Comparison of ENCODE assay signal across 26 cellular contexts in the genomic region with DNA sequence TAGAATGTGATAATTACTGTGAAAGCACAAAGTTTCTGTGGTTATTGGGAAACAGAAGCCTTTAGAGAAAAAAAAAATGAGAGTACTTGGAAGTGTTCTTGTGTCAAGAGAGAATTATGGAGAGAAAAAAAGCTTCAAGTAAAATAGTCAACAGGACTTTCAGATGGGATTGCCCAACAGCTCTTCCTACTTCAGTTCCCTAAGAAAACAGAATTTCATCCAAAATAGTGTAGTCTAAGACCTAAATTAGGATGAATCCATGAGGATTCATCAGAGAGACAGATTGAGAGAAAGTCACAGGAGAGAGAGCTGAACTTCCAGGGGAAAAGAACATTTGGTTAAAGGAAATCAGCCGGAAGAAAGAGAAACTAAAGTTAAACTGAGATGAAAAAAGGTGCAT. TPM values are rescaled to one million over a fixed set of nuclear protein-coding genes. Genes with fewer than 3 reads are reported as not detected.
DNase-seq lines count a peak whose midpoint lies in the region; ATAC-seq and TF ChIP-seq lines count a peak whose summit lies in the region.
"Had no signal": no experiment of that assay in that cellular context is flagged by ENCODE, and none has a peak within 500 bp of the region (broad histone marks: within the 10 kb centered on the region; RNA-seq: fewer than 3 reads in every experiment).

No MANE protein-coding gene starts in this region.

- H3K4me3 ChIP-seq in thoracic aorta: peak overlapping the region; percentile 40
- H3K4me3 ChIP-seq: A549, ascending aorta, psoas muscle, smooth muscle cell had no signal

- no peak overlapping the region for H3K27ac ChIP-seq in thoracic aorta
- H3K27ac ChIP-seq: A549, ascending aorta, psoas muscle had no signal

- no peaks in the 10 kb centered on the region for H3K9me3 Mint-ChIP-seq in HFFc6
- no peaks in the 10 kb centered on the region for H3K9me3 Mint-ChIP-seq in activated T-helper 17 cell treated with anti-CD3 and anti-CD28 coated beads, Interleukin-2, amount 50 U/mL, for 72 hours
- H3K9me3 Mint-ChIP-seq: activated naive CD4-positive, alpha-beta T cell treated with anti-CD3 and anti-CD28 coated beads, Interleukin-2, amount 10 ng/mL, durations not matched to agents 7 days and 5 days; activated T-cell treated with anti-CD3 and anti-CD28 coated beads, Interleukin-2, amount 50 U/mL, for 24 hours; neural crest cell had no signal

- no peaks in the 10 kb centered on the region for H3K36me3 Mint-ChIP-seq in HFFc6 (ENCODE audit: low read depth)
- no peaks in the 10 kb centered on the region for H3K36me3 Mint-ChIP-seq in activated T-helper 17 cell treated with anti-CD3 and anti-CD28 coated beads, Interleukin-2, amount 50 U/mL, for 72 hours (ENCODE audit: low read depth)
- H3K36me3 Mint-ChIP-seq: activated naive CD4-positive, alpha-beta T cell treated with anti-CD3 and anti-CD28 coated beads, Interleukin-2, amount 10 ng/mL, durations not matched to agents 7 days and 5 days had no signal

- no peaks in the 10 kb centered on the region for H3K9me3 ChIP-seq in thoracic aorta
- H3K9me3 ChIP-seq: A549, ascending aorta, psoas muscle had no signal

- TF ChIP-seq CTCF in HFFc6 (IDR thresholded peaks at IDR 0.05) (no peak), thoracic aorta (IDR thresholded peaks at IDR 0.05) (no peak)

- H3K27me3 ChIP-seq in thoracic aorta (replicated peaks; ENCODE audit: insufficient read depth): no peaks in the 10 kb centered on the region
- H3K27me3 ChIP-seq: ascending aorta had no signal

- peak overlapping the region; percentile 81 for H3K4me3 Mint-ChIP-seq in HFFc6
- H3K4me3 Mint-ChIP-seq in activated T-helper 17 cell treated with anti-CD3 and anti-CD28 coated beads, Interleukin-2, amount 50 U/mL, for 72 hours: no peak overlapping the region
- H3K4me3 Mint-ChIP-seq: activated CD8-positive, alpha-beta T cell treated with anti-CD3 and anti-CD28 coated beads, Interleukin-2, amount 10 ng/mL, durations not matched to agents 7 days and 5 days; activated naive CD4-positive, alpha-beta T cell treated with anti-CD3 and anti-CD28 coated beads, Interleukin-2, amount 10 ng/mL, durations not matched to agents 7 days and 5 days; activated T-cell treated with anti-CD3 and anti-CD28 coated beads, Interleukin-2, amount 50 U/mL, for 24 hours; neural crest cell had no signal

- peaks cover 5 to 13% of the 10 kb centered on the region in 2 donors for H3K4me1 ChIP-seq in thoracic aorta (ENCODE audit: control insufficient read depth in 1 of 2, low read depth in 2 of 2)

- no peak for ATAC-seq in thoracic aorta (ENCODE audit: insufficient number of reproducible peaks, low FRiP score, low read depth)
- no peak for ATAC-seq in activated T-helper 17 cell treated with anti-CD3 and anti-CD28 coated beads, Interleukin-2, amount 50 U/mL, for 72 hours (replicated peaks)
- ATAC-seq: A549; activated CD8-positive, alpha-beta T cell treated with anti-CD3 and anti-CD28 coated beads, Interleukin-2, amount 10 ng/mL, durations not matched to agents 7 days and 5 days; psoas muscle had no signal

- H3K27ac Mint-ChIP-seq in HFFc6: peak overlapping the region; percentile 65; the same call in 1 of the 2 replicates
- no peak overlapping the region for H3K27ac Mint-ChIP-seq in activated T-helper 17 cell treated with anti-CD3 and anti-CD28 coated beads, Interleukin-2, amount 50 U/mL, for 72 hours
- H3K27ac Mint-ChIP-seq: activated CD8-positive, alpha-beta T cell treated with anti-CD3 and anti-CD28 coated beads, Interleukin-2, amount 10 ng/mL, durations not matched to agents 7 days and 5 days; activated naive CD4-positive, alpha-beta T cell treated with anti-CD3 and anti-CD28 coated beads, Interleukin-2, amount 10 ng/mL, durations not matched to agents 7 days and 5 days; activated T-cell treated with anti-CD3 and anti-CD28 coated beads, Interleukin-2, amount 50 U/mL, for 24 hours had no signal

- peaks cover 38% of the 10 kb centered on the region for H3K4me1 Mint-ChIP-seq in HFFc6 (ENCODE audit: low read depth)
- H3K4me1 Mint-ChIP-seq in activated T-helper 17 cell treated with anti-CD3 and anti-CD28 coated beads, Interleukin-2, amount 50 U/mL, for 72 hours: peaks cover 7% of the 10 kb centered on the region

- no peaks in the 10 kb centered on the region; the same call in 1 of the 2 replicates for H3K27me3 Mint-ChIP-seq in HFFc6 (ENCODE audit: insufficient read depth)
- peaks cover 28% of the 10 kb centered on the region for H3K27me3 Mint-ChIP-seq in activated T-helper 17 cell treated with anti-CD3 and anti-CD28 coated beads, Interleukin-2, amount 50 U/mL, for 72 hours

- no peaks in the 10 kb centered on the region for H3K36me3 ChIP-seq in thoracic aorta
- H3K36me3 ChIP-seq: ascending aorta had no signal

- DNase-seq in NCI-H748 treated with DMSO at 0.1 percent for 48 hours (lab: John Stamatoyannopoulos, UW) (peak; percentile 21), NCI-H748 (lab: John Stamatoyannopoulos, UW; ENCODE audit: unreplicated experiment) (no peak), HFFc6 (no peak), fibroblast of peridontal ligament (ENCODE audit: extremely low read depth) (peak; percentile 54), thoracic aorta (ENCODE audit: low spot score) (no peak), OCI-M2 (lab: John Stamatoyannopoulos, UW; ENCODE audit: unreplicated experiment) (no peak)
- DNase-seq in effector CD8-positive, alpha-beta T cell (lab: John Stamatoyannopoulos, UW): no peak
- DNase-seq: activated CD4-positive, alpha-beta T cell treated with anti-CD3 and anti-CD28 coated beads for 1 hour; activated CD8-positive, alpha-beta T cell treated with anti-CD3 and anti-CD28 coated beads, Interleukin-2, amount 10 ng/mL, durations not matched to agents 7 days and 5 days; activated naive CD4-positive, alpha-beta T cell treated with anti-CD3 and anti-CD28 coated beads, Interleukin-2, amount 10 ng/mL, durations not matched to agents 7 days and 5 days; activated T-cell treated with anti-CD3 and anti-CD28 coated beads, Interleukin-2, amount 50 U/mL, for 24 hours; caudate nucleus; erythroblast; foreskin melanocyte; hippocampal formation; NCI-H1105 treated with DMSO at 0.1 percent for 48 hours; NCI-H2107; NCI-H446 treated with DMSO at 0.1 percent for 48 hours; psoas muscle; stimulated activated CD4-positive, alpha-beta T cell treated with anti-CD3 and anti-CD28 coated beads, Interleukin-4, amount 100 ng/mL, for 1 hour; stimulated activated naive CD4-positive, alpha-beta T cell had no signal

RNA-seq across cellular contexts. Expression of a gene that starts 2.4 kb away (rescaled TPM):
- 10 to 100 TPM in 4 of 6 experiments, 1 to 10 TPM in 1, under 1 TPM in 1; 0.92 to 50.8 (median 47.4) TPM for total RNA-seq in HFFc6 (2021; fragmentation: NEBNext Ultra II Directional; extraction: Animal tissue kit (Norgen Biotek cat#: 25700))
- 1 to 10 TPM in 1 of 2 donors, under 1 TPM in 1; 0.49 to 2.0 TPM for total RNA-seq in thoracic aorta
- under 1 TPM; 0.17 to 0.29 TPM for total RNA-seq in activated T-helper 17 cell treated with anti-CD3 and anti-CD28 coated beads, Interleukin-2, amount 50 U/mL, for 72 hours
- total RNA-seq: ascending aorta, neural crest cell had no signal

Comparison
In these comparisons a context has a peak if more than half of its experiments do, and no peak if none do; other contexts are left out.
1. DNase-seq: peak in NCI-H748 treated with DMSO at 0.1 percent for 48 hours (single experiment) and fibroblast of peridontal ligament (single experiment); none in NCI-H748 (single experiment), HFFc6 (single experiment), thoracic aorta (single experiment), effector CD8-positive, alpha-beta T cell (single experiment) and OCI-M2 (single experiment).